In genomic region chr20:62165762-62166399, GRCh38 we compare ENCODE assay signal across 1 cellular context.
A peak's percentile ranks its signal among the peaks of the same experiment; 100 is the strongest.
TF ChIP-seq lines count a peak whose summit lies in the region.

No MANE protein-coding gene starts in this region.

TF ChIP-seq in K562, 482 proteins besides CTCF, POLR2A, EP300 and RAD21:
- TF ChIP-seq POLR2G (IDR thresholded peaks at IDR 0.05; ENCODE audit: low read depth, low read length) (peak; percentile 59), POLR3G (IDR thresholded peaks at IDR 0.05; ENCODE audit: extremely low read depth, insufficient read length, insufficient replicate concordance) (no peak)
